Comparison of ENCODE assay signal across 20 cellular contexts in the genomic region with DNA sequence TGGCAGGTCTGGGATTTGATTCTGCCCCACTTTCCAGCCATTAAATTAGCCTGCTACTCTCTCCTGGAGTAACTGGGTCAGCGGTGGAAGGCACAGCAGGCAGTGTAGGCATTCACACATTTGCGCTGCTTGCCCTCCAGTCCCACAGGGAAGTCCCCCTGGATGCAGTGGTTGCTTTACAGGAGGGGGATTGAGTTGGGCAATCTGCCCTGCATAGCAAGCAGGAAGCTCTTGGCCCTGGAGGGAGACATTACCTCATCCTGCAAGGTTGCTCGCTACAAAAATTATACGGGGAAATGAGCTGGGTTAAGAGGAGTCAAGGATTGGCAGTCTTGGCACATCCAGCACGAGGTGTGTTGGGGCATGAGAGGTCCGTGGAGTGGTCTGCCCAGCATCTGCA. TPM values are rescaled to one million over a fixed set of nuclear protein-coding genes. Genes with fewer than 3 reads are reported as not detected.
DNase-seq lines count a peak whose midpoint lies in the region; ATAC-seq and TF ChIP-seq lines count a peak whose summit lies in the region.
"Had no signal": no experiment of that assay in that cellular context is flagged by ENCODE, and none has a peak within 500 bp of the region (broad histone marks: within the 10 kb centered on the region; RNA-seq: fewer than 3 reads in every experiment).

No MANE protein-coding gene starts in this region.

- CTCF ChIA-PET in IMR-90 (lab: Yijun Ruan, JAX), result no interaction called here

- no peak overlapping the region for H3K4me2 ChIP-seq in IMR-90 (ENCODE audit: low read depth, low read length)

- H4K5ac ChIP-seq in IMR-90 (ENCODE audit: low read depth, low read length), result no peak overlapping the region

- H2BK15ac ChIP-seq in IMR-90 (ENCODE audit: low read depth, low read length), result no peak overlapping the region

- no peak overlapping the region for H3K18ac ChIP-seq in IMR-90 (ENCODE audit: low read depth, low read length)

- H3K4me1 ChIP-seq in ACC112 (ENCODE audit: control insufficient read depth, insufficient read depth, low read length, unreplicated experiment) (peaks cover 57% of the 10 kb centered on the region), IMR-90 (ENCODE audit: control insufficient read depth, insufficient read depth, low read length) (peaks cover 9% of the 10 kb centered on the region), right atrium auricular region (peaks cover 0 to 9% of the 10 kb centered on the region in 2 donors)
- H3K4me1 ChIP-seq: Peyer's patch had no signal

- H2AK9ac ChIP-seq in IMR-90 (replicated peaks; ENCODE audit: low read depth, low read length, poor library complexity), result no peak overlapping the region

- no peak overlapping the region for H3K14ac ChIP-seq in IMR-90 (replicated peaks; ENCODE audit: low read depth, low read length)

- in situ Hi-C loops in IMR-90 (cut with MboI; ENCODE audit: low sequenced_read_pairs) (no loop called here), brain microvascular endothelial cell (cut with HindIII; ENCODE audit: low pct_ligation_motif_present, low sequenced_read_pairs) (no loop called here)

- no peak overlapping the region for H3K4me3 ChIP-seq in ACC112 (ENCODE audit: low read depth, low read length)
- no peak overlapping the region for H3K4me3 ChIP-seq in IMR-90 (ENCODE audit: insufficient read depth, low read depth, low read length)
- H3K4me3 ChIP-seq in right atrium auricular region, result no peak overlapping the region
- H3K4me3 ChIP-seq in brain microvascular endothelial cell (ENCODE audit: low read depth, low read length), result no peak overlapping the region
- H3K4me3 ChIP-seq: Peyer's patch, psoas muscle had no signal

- H3K79me2 ChIP-seq in ACC112 (ENCODE audit: control insufficient read depth, insufficient read depth, low read length, unreplicated experiment), result peaks cover 21% of the 10 kb centered on the region

- DNase-seq in IMR-90 (no peak), astrocyte of the hippocampus (ENCODE audit: low read depth, low spot score) (peak; percentile 86), kidney tubule cell (ENCODE audit: low spot score) (peak; percentile 89), right atrium auricular region (ENCODE audit: low spot score) (no peak), brain microvascular endothelial cell (no peak)
- DNase-seq: activated CD4-positive, alpha-beta T cell treated with anti-CD3 and anti-CD28 coated beads for 4 hours; amygdala; cortex of kidney; erythroblast; mesenchymal stem cell; natural killer cell; NCI-H187 treated with DMSO at 0.1 percent for 48 hours; NCI-H748 treated with DMSO at 0.1 percent for 48 hours; psoas muscle; stimulated activated CD4-positive, alpha-beta T cell treated with anti-CD3 and anti-CD28 coated beads, Interleukin-15, amount 100 ng/mL, for 24 hours; stimulated activated naive CD4-positive, alpha-beta T cell had no signal

- TF ChIP-seq RAD21 in IMR-90 (IDR thresholded peaks at IDR 0.05; ENCODE audit: low read length), result no peak

- H3K27ac ChIP-seq in ACC112 (ENCODE audit: low read depth, low read length) (peak overlapping the region; percentile 28; the same call in 1 of the 2 replicates), IMR-90 (ENCODE audit: insufficient read depth, low read length) (no peak overlapping the region), right atrium auricular region (no peak overlapping the region), brain microvascular endothelial cell (no peak overlapping the region)
- H3K27ac ChIP-seq: Peyer's patch, psoas muscle had no signal

- H2BK5ac ChIP-seq in IMR-90 (ENCODE audit: low read depth, low read length, poor library complexity, severe bottlenecking), result no peak overlapping the region

- no peak overlapping the region for H3K56ac ChIP-seq in IMR-90 (ENCODE audit: extremely low read depth, insufficient read depth, low read length)

- H2BK20ac ChIP-seq in IMR-90 (ENCODE audit: low read depth, low read length), result no peak overlapping the region

- H2BK120ac ChIP-seq in IMR-90 (ENCODE audit: low read depth, low read length), result no peak overlapping the region

- dilution Hi-C loops in IMR-90 (cut with HindIII; ENCODE audit: low sequenced_read_pairs, unreplicated experiment), result no loop called here

- WGBS in IMR-90 (ENCODE audit: extremely low coverage in 2 of 2, insufficient read length in 1 of 2), 2 experiments, result 71% methylated on average over 4 of the region's 6 CpGs; no CpG with 5 or more reads in 1 of the 2 experiments

- no peak overlapping the region for H4K8ac ChIP-seq in IMR-90 (ENCODE audit: low read depth in 2 of 2, low read length in 2 of 2)

- no peak for TF ChIP-seq CTCF in IMR-90 (conservative IDR thresholded peaks at IDR 0.05; ENCODE audit: low read depth, low read length)
- TF ChIP-seq CTCF in right atrium auricular region (IDR thresholded peaks at IDR 0.05), result no peak
- no peak for TF ChIP-seq CTCF in brain microvascular endothelial cell (IDR thresholded peaks at IDR 0.05; ENCODE audit: low read depth, low read length, missing control alignments)

- H3K27me3 ChIP-seq in ACC112 (ENCODE audit: insufficient read depth, low read length) (no peaks in the 10 kb centered on the region), IMR-90 (ENCODE audit: control insufficient read depth, insufficient read depth, low read length) (no peaks in the 10 kb centered on the region), right atrium auricular region (no peaks in the 10 kb centered on the region), brain microvascular endothelial cell (replicated peaks) (no peaks in the 10 kb centered on the region)
- H3K27me3 ChIP-seq: Peyer's patch had no signal

- H3K4ac ChIP-seq in IMR-90 (ENCODE audit: low read depth, low read length), result no peak overlapping the region

- H3K36me3 ChIP-seq in ACC112 (ENCODE audit: insufficient read depth, low read length), result peaks cover 52% of the 10 kb centered on the region
- peaks cover 17% of the 10 kb centered on the region for H3K36me3 ChIP-seq in IMR-90 (ENCODE audit: control insufficient read depth, insufficient read depth, low read length)
- H3K36me3 ChIP-seq in right atrium auricular region, result peaks cover 4% of the 10 kb centered on the region
- peaks cover 4% of the 10 kb centered on the region for H3K36me3 ChIP-seq in brain microvascular endothelial cell (replicated peaks)

- POLR2A ChIA-PET in IMR-90 (lab: Charles Lee; ENCODE audit: unreplicated experiment), result no interaction called here

- ATAC-seq in IMR-90 (ENCODE audit: low read depth) (no peak), GM21515 (IDR thresholded peaks at IDR 0.05; ENCODE audit: unreplicated experiment) (no peak), GM21360 (IDR thresholded peaks at IDR 0.05; ENCODE audit: unreplicated experiment) (no peak)
- ATAC-seq: natural killer cell had no signal

- H2AFZ ChIP-seq in ACC112 (ENCODE audit: low read length, unreplicated experiment) (no peak overlapping the region), IMR-90 (replicated peaks; ENCODE audit: low read length, poor library complexity) (no peak overlapping the region)

- H4K91ac ChIP-seq in IMR-90 (ENCODE audit: insufficient read depth, low read depth, low read length), result no peak overlapping the region

- H4K20me1 ChIP-seq in IMR-90 (ENCODE audit: insufficient read depth, low read length), result no peaks in the 10 kb centered on the region

- H3K9me3 ChIP-seq in IMR-90 (ENCODE audit: control insufficient read depth, insufficient read depth, low read length) (no peaks in the 10 kb centered on the region), right atrium auricular region (no peaks in the 10 kb centered on the region)
- H3K9me3 ChIP-seq: Peyer's patch, psoas muscle had no signal

- H3K79me1 ChIP-seq in IMR-90 (ENCODE audit: low read depth in 1 of 2, low read length in 2 of 2), result peaks cover 3 to 14% of the 10 kb centered on the region in 2 experiments; a peak in 2 of 4 replicates

- no peak overlapping the region for H2AK5ac ChIP-seq in IMR-90 (ENCODE audit: low read depth, low read length)

- TF ChIP-seq POLR2A in IMR-90 (IDR thresholded peaks at IDR 0.05; ENCODE audit: low read depth, low read length), result no peak

- H3K9ac ChIP-seq in IMR-90 (ENCODE audit: low read depth, low read length), result no peak overlapping the region

- intact Hi-C loops in IMR-90 (cut with micrococcal nuclease), result no loop called here

- no peak overlapping the region for H3K23ac ChIP-seq in IMR-90 (ENCODE audit: low read depth, low read length)

- BruUV-seq in IMR-90 (replicated peaks; lab: Mats Ljungman, UMichigan), result no TSS peak

- peaks cover 3% of the 10 kb centered on the region; the same call in 1 of the 2 replicates for H3K9me1 ChIP-seq in IMR-90 (ENCODE audit: insufficient read depth, low read length)

TF ChIP-seq in IMR-90, 13 proteins besides CTCF, POLR2A, EP300 and RAD21 (continues in another document):
- TF ChIP-seq SMC3 (IDR thresholded peaks at IDR 0.05; ENCODE audit: low read depth, low read length) (no peak), BHLHE40 (IDR thresholded peaks at IDR 0.05; ENCODE audit: low read depth, low read length) (no peak), MAZ (IDR thresholded peaks at IDR 0.05; ENCODE audit: borderline replicate concordance, low read depth, low read length) (no peak)

RNA-seq across cellular contexts. Expression of gene MCM2, which starts 14.8 kb away (rescaled TPM):
- 68.0 and 73.8 TPM in 2 replicates for total RNA-seq in IMR-90 (2012; rRNA removed)
- 32.3 and 34.5 TPM in 2 replicates for polyA plus RNA-seq in IMR-90 (2012; rRNA removed)
- polyA plus RNA-seq in IMR-90 (2012; cell fraction: cytosol; rRNA removed), result 23.1 and 27.5 TPM in 2 replicates
- 20.7 and 41.8 TPM in 2 replicates for polyA plus RNA-seq in IMR-90 (2012; cell fraction: nucleus; rRNA removed; ENCODE audit: low replicate concordance)
- 1 to 10 TPM; 3.8 to 5.4 TPM for total RNA-seq in right atrium auricular region

RNA-seq across cellular contexts. Expression of gene PODXL2, which starts 16.0 kb away (rescaled TPM):
- total RNA-seq in IMR-90 (2012; rRNA removed) (1.6 and 1.7 TPM in 2 replicates), right atrium auricular region (1 to 10 TPM; 1.9 to 2.9 TPM)
- 5.4 and 5.8 TPM in 2 replicates for polyA plus RNA-seq in IMR-90 (2012; rRNA removed)
- 2.9 and 6.6 TPM in 2 replicates for polyA plus RNA-seq in IMR-90 (2012; cell fraction: cytosol; rRNA removed)
- 2.4 and 3.5 TPM in 2 replicates for polyA plus RNA-seq in IMR-90 (2012; cell fraction: nucleus; rRNA removed; ENCODE audit: low replicate concordance)

RNA-seq across cellular contexts. Expression of gene TPRA1, which starts 22.4 kb away (rescaled TPM):
- total RNA-seq in IMR-90 (2012; rRNA removed), result 15.3 and 17.9 TPM in 2 replicates
- polyA plus RNA-seq in IMR-90 (2012; rRNA removed), result 40.1 and 40.3 TPM in 2 replicates
- 26.3 and 64.4 TPM in 2 replicates for polyA plus RNA-seq in IMR-90 (2012; cell fraction: cytosol; rRNA removed)
- 39.8 and 124 TPM in 2 replicates for polyA plus RNA-seq in IMR-90 (2012; cell fraction: nucleus; rRNA removed; ENCODE audit: low replicate concordance)
- 10 to 100 TPM; 24.0 to 27.3 TPM for total RNA-seq in right atrium auricular region

RNA-seq across cellular contexts. Expression of gene ABTB1, which starts 59.8 kb away (rescaled TPM):
- total RNA-seq in IMR-90 (2012; rRNA removed) (3.2 and 3.3 TPM in 2 replicates), right atrium auricular region (10 to 100 TPM; 14.9 to 16.9 TPM)
- 23.0 and 25.3 TPM in 2 replicates for polyA plus RNA-seq in IMR-90 (2012; rRNA removed)
- 18.6 and 29.2 TPM in 2 replicates for polyA plus RNA-seq in IMR-90 (2012; cell fraction: cytosol; rRNA removed)
- 139 and 305 TPM in 2 replicates for polyA plus RNA-seq in IMR-90 (2012; cell fraction: nucleus; rRNA removed; ENCODE audit: low replicate concordance)

Comparison
In these comparisons a context has a peak if more than half of its experiments do, and no peak if none do; other contexts are left out.
1. DNase-seq: peak in astrocyte of the hippocampus (single experiment) and kidney tubule cell (single experiment); none in IMR-90 (single experiment), right atrium auricular region (single experiment) and brain microvascular endothelial cell (single experiment).
2. RNA of gene MCM2, which starts 14.8 kb away (total RNA-seq): 68.0 to 73.8 TPM in IMR-90; 3.8 to 5.4 TPM in right atrium auricular region; every median in the first group is over 10 times any median in the second.